In the genomic region with DNA sequence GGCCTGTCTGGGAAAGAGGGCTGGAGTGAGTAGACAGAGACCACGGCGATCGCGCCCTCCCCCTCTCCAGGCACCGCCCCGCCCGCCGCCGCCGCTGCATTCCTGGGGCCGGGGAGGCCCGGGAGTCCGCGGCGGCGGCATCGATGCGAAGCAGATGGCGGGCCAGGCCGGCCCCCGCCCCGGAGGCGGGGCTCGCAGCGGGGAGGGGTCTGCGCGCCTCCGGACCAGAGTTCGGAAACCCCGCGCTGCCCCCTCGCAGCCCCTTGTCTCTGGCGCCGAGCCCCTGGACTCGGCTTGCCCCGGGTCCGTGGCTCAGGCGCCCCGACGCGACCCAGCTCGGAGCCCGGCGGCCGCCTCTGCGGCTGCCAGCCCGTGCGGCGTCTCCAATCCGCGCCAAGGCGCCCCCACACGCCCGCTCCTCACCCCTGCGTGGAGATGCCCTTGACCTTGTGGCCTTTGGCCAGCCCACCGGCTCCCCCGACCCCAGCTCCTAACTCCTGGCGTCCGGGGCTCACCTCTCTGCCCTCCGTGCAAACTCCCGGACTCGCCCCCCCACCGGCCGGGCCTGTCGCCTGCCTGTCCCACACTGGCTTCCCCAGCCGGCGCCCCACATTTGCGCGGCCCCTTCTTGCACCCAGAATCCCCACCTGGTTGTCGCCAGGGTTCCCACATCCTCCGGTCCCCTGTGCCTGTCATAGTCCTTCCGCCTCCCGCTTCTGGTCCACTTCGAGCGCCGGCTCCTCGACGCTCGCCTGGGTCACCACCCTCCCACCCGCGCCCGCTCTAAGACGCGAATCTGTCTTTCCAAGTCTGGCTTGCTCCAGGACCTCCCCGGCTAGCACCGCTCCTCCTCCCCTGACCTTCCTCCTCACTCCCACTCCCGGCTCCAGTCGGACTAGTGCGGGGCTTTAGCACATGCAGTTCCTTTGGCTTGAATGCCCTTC, we compare ENCODE assay signal across 8 cellular contexts. TPM values are rescaled to one million over a fixed set of nuclear protein-coding genes. Genes with fewer than 3 reads are reported as not detected.
DNase-seq lines count a peak whose midpoint lies in the region; ATAC-seq and TF ChIP-seq lines count a peak whose summit lies in the region.

No MANE protein-coding gene starts in this region.

- 1% methylated on average over 84 to 89 of the region's 89 CpGs for WGBS in heart right ventricle, 2 donors

- H3K4me1 ChIP-seq in heart right ventricle (peaks cover 8 to 49% (median 27%) of the 10 kb centered on the region in 9 donors), rectal smooth muscle tissue (ENCODE audit: control insufficient read depth, insufficient read depth, low read length) (peaks cover 11% of the 10 kb centered on the region)

- H3K27ac ChIP-seq in heart right ventricle = peak overlapping the region; percentile 3 to 91 (median 79)
- peak overlapping the region; percentile 65 for H3K27ac ChIP-seq in rectal smooth muscle tissue (ENCODE audit: low read depth, low read length)

- peaks cover 0 to 74% (median 18%) of the 10 kb centered on the region in 7 donors for H3K27me3 ChIP-seq in heart right ventricle
- H3K27me3 ChIP-seq in rectal smooth muscle tissue (ENCODE audit: control insufficient read depth, insufficient read depth, low read length) = peaks cover 6% of the 10 kb centered on the region

- H3K4me3 ChIP-seq in heart right ventricle (peak overlapping the region; percentile 54 to 79 (median 68)), rectal smooth muscle tissue (ENCODE audit: low read length) (peak overlapping the region; percentile 58)

- peak; percentile 66 for DNase-seq in activated CD4-positive, alpha-beta T cell treated with anti-CD3 and anti-CD28 coated beads, Interleukin-2, amount 10 ng/mL, durations not matched to agents 24 days and 14 days
- no peak for DNase-seq in activated CD4-positive, alpha-beta T cell treated with anti-CD3 and anti-CD28 coated beads for 1 hour
- DNase-seq in activated CD4-positive, alpha-beta T cell treated with anti-CD3 and anti-CD28 coated beads, Interleukin-2, amount 50 U/mL, for 48 hours = peak; percentile 21 to 28
- DNase-seq in heart right ventricle (peak in 1 of 2 donors; percentile 45), NCI-H2107 treated with DMSO at 0.1 percent for 48 hours (lab: John Stamatoyannopoulos, UW; ENCODE audit: unreplicated experiment) (no peak)
- no peak for DNase-seq in activated effector memory CD4-positive, alpha-beta T cell treated with Interleukin-2 at 50 U/mL for 16 hours

- peaks cover 61% of the 10 kb centered on the region for H3K27me3 Mint-ChIP-seq in activated CD4-positive, alpha-beta T cell treated with anti-CD3 and anti-CD28 coated beads, Interleukin-2, amount 10 ng/mL, durations not matched to agents 24 days and 14 days

- peaks cover 6% of the 10 kb centered on the region for H3K4me1 Mint-ChIP-seq in activated CD4-positive, alpha-beta T cell treated with anti-CD3 and anti-CD28 coated beads, Interleukin-2, amount 10 ng/mL, durations not matched to agents 24 days and 14 days

- intact Hi-C loops in activated CD4-positive, alpha-beta T cell treated with anti-CD3 and anti-CD28 coated beads, Interleukin-2, amount 10 ng/mL, durations not matched to agents 24 days and 14 days (cut with micrococcal nuclease) = no loop called here
- intact Hi-C loops in heart right ventricle (cut with DNase I) = loop anchor here in 1 of 10 donors (10.0 kb wide), 1 partner anchor 58 kb away; a partner anchor contains a TSS

- no peak overlapping the region for H3K27ac Mint-ChIP-seq in activated CD4-positive, alpha-beta T cell treated with anti-CD3 and anti-CD28 coated beads, Interleukin-2, amount 10 ng/mL, durations not matched to agents 24 days and 14 days

- peak in 7 of 8 donors; percentile 15 to 48 (median 25) for ATAC-seq in heart right ventricle
- ATAC-seq in HG03095 (IDR thresholded peaks at IDR 0.05; ENCODE audit: unreplicated experiment) = no peak

- H3K9ac ChIP-seq in rectal smooth muscle tissue (ENCODE audit: low read length) = peak overlapping the region; percentile 24

- peak overlapping the region; percentile 74 for H3K4me3 Mint-ChIP-seq in activated CD4-positive, alpha-beta T cell treated with anti-CD3 and anti-CD28 coated beads, Interleukin-2, amount 10 ng/mL, durations not matched to agents 24 days and 14 days

- H3K9me3 ChIP-seq in heart right ventricle = no peaks in the 10 kb centered on the region

- no peak for TF ChIP-seq CTCF in heart right ventricle (IDR thresholded peaks at IDR 0.05)

- H3K36me3 ChIP-seq in heart right ventricle (peaks cover 0 to 4% (median 0%) of the 10 kb centered on the region in 9 donors), rectal smooth muscle tissue (ENCODE audit: control insufficient read depth, insufficient read depth, low read length) (no peaks in the 10 kb centered on the region)

- H3K36me3 Mint-ChIP-seq in activated CD4-positive, alpha-beta T cell treated with anti-CD3 and anti-CD28 coated beads, Interleukin-2, amount 10 ng/mL, durations not matched to agents 24 days and 14 days (ENCODE audit: low read depth) = no peaks in the 10 kb centered on the region

- no peaks in the 10 kb centered on the region for H3K9me3 Mint-ChIP-seq in activated CD4-positive, alpha-beta T cell treated with anti-CD3 and anti-CD28 coated beads, Interleukin-2, amount 10 ng/mL, durations not matched to agents 24 days and 14 days

RNA-seq across cellular contexts. Expression of a gene that starts 1.0 kb away (rescaled TPM):
- 0.16 and 0.33 TPM in 2 replicates for total RNA-seq in activated CD4-positive, alpha-beta T cell treated with anti-CD3 and anti-CD28 coated beads, Interleukin-2, amount 10 ng/mL, durations not matched to agents 24 days and 14 days
- 1 to 10 TPM; 1.8 to 5.3 (median 3.3) TPM for total RNA-seq in heart right ventricle
- 1 to 10 TPM; 2.5 to 3.9 TPM for polyA plus RNA-seq in heart right ventricle

RNA-seq across cellular contexts. Expression of a gene that starts 42.6 kb away (rescaled TPM):
- 15.6 and 17.0 TPM in 2 replicates for total RNA-seq in activated CD4-positive, alpha-beta T cell treated with anti-CD3 and anti-CD28 coated beads, Interleukin-2, amount 10 ng/mL, durations not matched to agents 24 days and 14 days
- 1 to 10 TPM; 1.9 to 6.7 (median 4.6) TPM for total RNA-seq in heart right ventricle
- 1 to 10 TPM; 1.4 to 2.5 TPM for polyA plus RNA-seq in heart right ventricle

RNA-seq across cellular contexts. Expression of a gene that starts 59.0 kb away (rescaled TPM):
- total RNA-seq in activated CD4-positive, alpha-beta T cell treated with anti-CD3 and anti-CD28 coated beads, Interleukin-2, amount 10 ng/mL, durations not matched to agents 24 days and 14 days = 16.9 and 17.7 TPM in 2 replicates
- total RNA-seq in heart right ventricle = 10 to 100 TPM; 14.1 to 29.3 (median 18.5) TPM
- 10 to 100 TPM; 11.3 to 15.4 TPM for polyA plus RNA-seq in heart right ventricle

Comparison
In these comparisons a context has a peak if more than half of its experiments do, and no peak if none do; other contexts are left out.
1. DNase-seq: peak in activated CD4-positive, alpha-beta T cell treated with anti-CD3 and anti-CD28 coated beads, Interleukin-2, amount 10 ng/mL, durations not matched to agents 24 days and 14 days (single experiment) and activated CD4-positive, alpha-beta T cell treated with anti-CD3 and anti-CD28 coated beads, Interleukin-2, amount 50 U/mL, for 48 hours (2 of 2); none in activated CD4-positive, alpha-beta T cell treated with anti-CD3 and anti-CD28 coated beads for 1 hour (single experiment), NCI-H2107 treated with DMSO at 0.1 percent for 48 hours (single experiment) and activated effector memory CD4-positive, alpha-beta T cell treated with Interleukin-2 at 50 U/mL for 16 hours (single experiment).